1 cellular context compared by ENCODE assay signal in genomic region chr4:94929696-94930095, GRCh38.
TF ChIP-seq lines count a peak whose summit lies in the region.

No MANE protein-coding gene starts in this region.

TF ChIP-seq in IMR-90, 13 proteins besides CTCF, POLR2A, EP300 and RAD21:
- TF ChIP-seq ELK1 (IDR thresholded peaks at IDR 0.05; ENCODE audit: borderline replicate concordance, low read depth, low read length) (no peak), SMC3 (IDR thresholded peaks at IDR 0.05; ENCODE audit: low read depth, low read length) (no peak), CHD1 (IDR thresholded peaks at IDR 0.05; ENCODE audit: low read depth, low read length) (no peak), BHLHE40 (IDR thresholded peaks at IDR 0.05; ENCODE audit: low read depth, low read length) (no peak), MAFK (IDR thresholded peaks at IDR 0.05; ENCODE audit: low read depth, low read length) (no peak), RFX5 (IDR thresholded peaks at IDR 0.05; ENCODE audit: low read depth, low read length) (no peak), FOS (IDR thresholded peaks at IDR 0.05; ENCODE audit: low read depth, low read length) (no peak), USF2 (IDR thresholded peaks at IDR 0.05; ENCODE audit: low read depth, low read length) (no peak), MAZ (IDR thresholded peaks at IDR 0.05; ENCODE audit: borderline replicate concordance, low read depth, low read length) (no peak), NFE2L2 (IDR thresholded peaks at IDR 0.05; ENCODE audit: low read depth, low read length) (no peak), CEBPB (IDR thresholded peaks at IDR 0.05; ENCODE audit: low read depth, low read length) (no peak), RCOR1 (IDR thresholded peaks at IDR 0.05; ENCODE audit: insufficient replicate concordance, low read length) (no peak), MXI1 (IDR thresholded peaks at IDR 0.05; ENCODE audit: borderline replicate concordance, low read depth, low read length) (no peak)
